Comparison of ENCODE assay signal across 27 cellular contexts in the genomic region with DNA sequence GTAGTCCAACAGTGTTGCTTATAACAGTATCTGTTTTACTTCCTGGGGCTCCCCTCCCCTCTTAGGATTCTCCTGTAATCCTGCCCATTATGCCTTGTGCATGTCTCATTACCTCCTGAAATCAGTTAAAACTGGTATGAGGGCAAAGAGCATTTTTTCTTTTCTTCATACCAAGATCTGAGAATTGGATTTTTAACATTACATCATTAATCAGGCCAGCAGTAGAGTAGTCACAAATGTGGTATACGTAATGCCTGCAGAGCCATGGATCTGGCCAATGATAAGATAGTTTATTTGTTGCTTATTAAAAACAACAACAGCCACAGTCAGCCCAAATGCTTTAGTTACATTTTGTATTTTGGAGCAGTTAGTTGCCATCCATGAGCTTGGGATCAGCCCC.
"Had no signal": no experiment of that assay in that cellular context is flagged by ENCODE, and none has a peak within 500 bp of the region (broad histone marks: within the 10 kb centered on the region; RNA-seq: fewer than 3 reads in every experiment).

No MANE protein-coding gene starts in this region.

- DNase-seq: hippocampal formation; kidney glomerular epithelial cell; left cardiac atrium; lower lobe of right lung; mesendoderm; naive B cell; natural killer cell; nephron progenitor cell; ovary; right lobe of liver; stimulated activated CD4-positive, alpha-beta T cell treated with anti-CD3 and anti-CD28 coated beads, Interleukin-1b, Interleukin-23, amount 100 ng/mL, for 48 hours; stimulated activated CD4-positive, alpha-beta T cell treated with anti-CD3 and anti-CD28 coated beads, Interleukin-2, amount 100 ng/mL, for 48 hours; stimulated activated CD4-positive, alpha-beta T cell treated with anti-CD3 and anti-CD28 coated beads, Interleukin-4, amount 100 ng/mL, for 4 hours; stimulated activated CD8-positive, alpha-beta memory T cell treated with anti-CD3 and anti-CD28 coated beads, Interleukin-4, amount 100 ng/mL, for 48 hours; stimulated activated naive B cell treated with anti-CD40 and anti-IgM and Interleukin-4, amounts not matched to agents 10 μg/mL and 1 μg/mL and 100 μg/mL, for 72 hours; stimulated activated naive CD8-positive, alpha-beta T cell treated with anti-CD3 and anti-CD28 coated beads, Interleukin-15, Interleukin-2, amounts not matched to agents 100 U/mL and 50 U/mL, for 24 hours; stomach; testis; transverse colon had no signal

- H3K27me3 ChIP-seq: ovary, right atrium auricular region, right lobe of liver, stomach, testis, thyroid gland, transverse colon, upper lobe of left lung, vagina had no signal

- H3K4me3 ChIP-seq: lower lobe of right lung, ovary, right atrium auricular region, right lobe of liver, smooth muscle cell, stomach, testis, thyroid gland, transverse colon, upper lobe of left lung, vagina had no signal

- H3K4me2 ChIP-seq: smooth muscle cell had no signal

- H3K9me3 ChIP-seq: lower lobe of right lung, ovary, right atrium auricular region, right lobe of liver, stomach, testis, thyroid gland, transverse colon, upper lobe of left lung, vagina had no signal

- H3K4me3 Mint-ChIP-seq: mesothelial cell of epicardium; naive B cell; natural killer cell; nephron progenitor cell; stimulated activated naive B cell treated with anti-CD40 and anti-IgM and Interleukin-4, amounts not matched to agents 10 μg/mL and 1 μg/mL and 100 μg/mL, for 72 hours had no signal

- H3K27ac ChIP-seq: lower lobe of right lung, ovary, right atrium auricular region, right lobe of liver, stomach, testis, thyroid gland, transverse colon, upper lobe of left lung, vagina had no signal

- H3K9me3 Mint-ChIP-seq: mesothelial cell of epicardium; naive B cell; natural killer cell; nephron progenitor cell; stimulated activated naive B cell treated with anti-CD40 and anti-IgM and Interleukin-4, amounts not matched to agents 10 μg/mL and 1 μg/mL and 100 μg/mL, for 72 hours had no signal

- H3K27ac Mint-ChIP-seq: mesothelial cell of epicardium; naive B cell; stimulated activated naive B cell treated with anti-CD40 and anti-IgM and Interleukin-4, amounts not matched to agents 10 μg/mL and 1 μg/mL and 100 μg/mL, for 72 hours had no signal

- H3K36me3 ChIP-seq: ovary, right atrium auricular region, right lobe of liver, thyroid gland, vagina had no signal

- ATAC-seq: left cardiac atrium; left lobe of liver; natural killer cell; right lobe of liver; stimulated activated naive B cell treated with anti-CD40 and anti-IgM and Interleukin-4, amounts not matched to agents 10 μg/mL and 1 μg/mL and 100 μg/mL, for 72 hours; stimulated activated naive CD8-positive, alpha-beta T cell treated with anti-CD3 and anti-CD28 coated beads, Interleukin-15, Interleukin-2, amounts not matched to agents 100 U/mL and 50 U/mL, for 24 hours had no signal

- H3K27me3 Mint-ChIP-seq: naive B cell; progenitor cell of endocrine pancreas; stimulated activated naive B cell treated with anti-CD40 and anti-IgM and Interleukin-4, amounts not matched to agents 10 μg/mL and 1 μg/mL and 100 μg/mL, for 72 hours had no signal

- H3K4me1 ChIP-seq: lower lobe of right lung, right atrium auricular region, right lobe of liver, testis, transverse colon, vagina had no signal
